ENCODE assay signal across 24 cellular contexts in genomic region chr9:111502506-111502905, GRCh38.
"Had no signal": no experiment of that assay in that cellular context is flagged by ENCODE, and none has a peak within 500 bp of the region (broad histone marks: within the 10 kb centered on the region; RNA-seq: fewer than 3 reads in every experiment).

No MANE protein-coding gene starts in this region.

- ATAC-seq: activated naive CD4-positive, alpha-beta T cell treated with anti-CD3 and anti-CD28 coated beads, Interleukin-2, amount 50 U/mL, for 72 hours; activated naive CD8-positive, alpha-beta T cell treated with anti-CD3 and anti-CD28 coated beads, Interleukin-2, amount 50 U/mL, for 24 hours; activated T-cell treated with anti-CD3 and anti-CD28 coated beads, Interleukin-2, amount 50 U/mL, for 4 hours; PC-3; T-cell had no signal

- H3K27ac ChIP-seq: SK-N-MC, VCaP had no signal

- H3K4me3 ChIP-seq: K562, SK-N-MC had no signal

- DNase-seq: activated CD4-positive, alpha-beta memory T cell treated with anti-CD3 and anti-CD28 coated beads for 36 hours; activated CD4-positive, alpha-beta T cell treated with anti-CD3 and anti-CD28 coated beads, Interleukin-2, amount 10 ng/mL, durations not matched to agents 7 days and 5 days; activated CD4-positive, CD25-positive, alpha-beta regulatory T cell; activated CD8-positive, alpha-beta memory T cell treated with anti-CD3 and anti-CD28 coated beads for 24 hours; activated effector memory CD4-positive, alpha-beta T cell treated with anti-CD3 and anti-CD28 coated beads, Interleukin-2, amount 50 U/mL, for 16 hours; activated naive CD4-positive, alpha-beta T cell treated with Interleukin-2 at 50 U/mL for 16 hours; activated naive CD8-positive, alpha-beta T cell treated with anti-CD3 and anti-CD28 coated beads, Interleukin-2, amount 50 U/mL, for 24 hours; activated T-cell treated with anti-CD3 and anti-CD28 coated beads, Interleukin-2, amount 50 U/mL, for 4 hours; amygdala; Karpas-422; NCI-H1105 treated with DMSO at 0.1 percent for 48 hours; NCI-H1436 treated with DMSO at 0.1 percent for 48 hours; NCI-H187; NCI-H2081; NCI-H510A treated with DMSO at 0.1 percent for 48 hours; NCI-H69; PC-3; T-cell; T-helper 2 cell; T1000 had no signal
